ENCODE assay signal across 2 cellular contexts in genomic region chr1:54018635-54019034, GRCh38.
TF ChIP-seq lines count a peak whose summit lies in the region.

No MANE protein-coding gene starts in this region.

TF ChIP-seq in HCT116, 20 proteins besides CTCF, POLR2A, EP300 and RAD21:
- TF ChIP-seq YY1 (IDR thresholded peaks at IDR 0.05; ENCODE audit: extremely low read depth, insufficient replicate concordance, low read depth, low read length) (no peak), CBX3 (IDR thresholded peaks at IDR 0.05; ENCODE audit: low read depth) (no peak), SIN3A (IDR thresholded peaks at IDR 0.05; ENCODE audit: low read depth) (no peak), POLR2AphosphoS5 (IDR thresholded peaks at IDR 0.05; ENCODE audit: low read depth, low read length) (no peak), FOSL1 (IDR thresholded peaks at IDR 0.05; ENCODE audit: low read depth) (no peak), ZNF274 (IDR thresholded peaks at IDR 0.05; ENCODE audit: low read depth, low read length) (no peak), EGR1 (IDR thresholded peaks at IDR 0.05; ENCODE audit: low read depth) (no peak), EZH2phosphoT487 (IDR thresholded peaks at IDR 0.05; ENCODE audit: borderline replicate concordance) (no peak), TCF7L2 (IDR thresholded peaks at IDR 0.05; ENCODE audit: borderline replicate concordance, extremely low read depth, insufficient read depth, insufficient read length) (no peak), SP1 (IDR thresholded peaks at IDR 0.05; ENCODE audit: low read depth) (no peak), EZH2 (IDR thresholded peaks at IDR 0.05) (no peak), ZFX (IDR thresholded peaks at IDR 0.05) (no peak)
- TF ChIP-seq, protein P1, sequence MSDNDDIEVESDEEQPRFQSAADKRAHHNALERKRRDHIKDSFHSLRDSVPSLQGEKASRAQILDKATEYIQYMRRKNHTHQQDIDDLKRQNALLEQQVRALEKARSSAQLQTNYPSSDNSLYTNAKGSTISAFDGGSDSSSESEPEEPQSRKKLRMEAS (IDR thresholded peaks at IDR 0.05) = no peak
- TF ChIP-seq, protein P2, sequence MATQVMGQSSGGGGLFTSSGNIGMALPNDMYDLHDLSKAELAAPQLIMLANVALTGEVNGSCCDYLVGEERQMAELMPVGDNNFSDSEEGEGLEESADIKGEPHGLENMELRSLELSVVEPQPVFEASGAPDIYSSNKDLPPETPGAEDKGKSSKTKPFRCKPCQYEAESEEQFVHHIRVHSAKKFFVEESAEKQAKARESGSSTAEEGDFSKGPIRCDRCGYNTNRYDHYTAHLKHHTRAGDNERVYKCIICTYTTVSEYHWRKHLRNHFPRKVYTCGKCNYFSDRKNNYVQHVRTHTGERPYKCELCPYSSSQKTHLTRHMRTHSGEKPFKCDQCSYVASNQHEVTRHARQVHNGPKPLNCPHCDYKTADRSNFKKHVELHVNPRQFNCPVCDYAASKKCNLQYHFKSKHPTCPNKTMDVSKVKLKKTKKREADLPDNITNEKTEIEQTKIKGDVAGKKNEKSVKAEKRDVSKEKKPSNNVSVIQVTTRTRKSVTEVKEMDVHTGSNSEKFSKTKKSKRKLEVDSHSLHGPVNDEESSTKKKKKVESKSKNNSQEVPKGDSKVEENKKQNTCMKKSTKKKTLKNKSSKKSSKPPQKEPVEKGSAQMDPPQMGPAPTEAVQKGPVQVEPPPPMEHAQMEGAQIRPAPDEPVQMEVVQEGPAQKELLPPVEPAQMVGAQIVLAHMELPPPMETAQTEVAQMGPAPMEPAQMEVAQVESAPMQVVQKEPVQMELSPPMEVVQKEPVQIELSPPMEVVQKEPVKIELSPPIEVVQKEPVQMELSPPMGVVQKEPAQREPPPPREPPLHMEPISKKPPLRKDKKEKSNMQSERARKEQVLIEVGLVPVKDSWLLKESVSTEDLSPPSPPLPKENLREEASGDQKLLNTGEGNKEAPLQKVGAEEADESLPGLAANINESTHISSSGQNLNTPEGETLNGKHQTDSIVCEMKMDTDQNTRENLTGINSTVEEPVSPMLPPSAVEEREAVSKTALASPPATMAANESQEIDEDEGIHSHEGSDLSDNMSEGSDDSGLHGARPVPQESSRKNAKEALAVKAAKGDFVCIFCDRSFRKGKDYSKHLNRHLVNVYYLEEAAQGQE (IDR thresholded peaks at IDR 0.05; ENCODE audit: low read depth) = no peak

TF ChIP-seq in IMR-90, 13 proteins besides CTCF, POLR2A, EP300 and RAD21:
- TF ChIP-seq SMC3 (IDR thresholded peaks at IDR 0.05; ENCODE audit: low read depth, low read length) (no peak), RCOR1 (IDR thresholded peaks at IDR 0.05; ENCODE audit: insufficient replicate concordance, low read length) (no peak)
- TF ChIP-seq, protein P3, sequence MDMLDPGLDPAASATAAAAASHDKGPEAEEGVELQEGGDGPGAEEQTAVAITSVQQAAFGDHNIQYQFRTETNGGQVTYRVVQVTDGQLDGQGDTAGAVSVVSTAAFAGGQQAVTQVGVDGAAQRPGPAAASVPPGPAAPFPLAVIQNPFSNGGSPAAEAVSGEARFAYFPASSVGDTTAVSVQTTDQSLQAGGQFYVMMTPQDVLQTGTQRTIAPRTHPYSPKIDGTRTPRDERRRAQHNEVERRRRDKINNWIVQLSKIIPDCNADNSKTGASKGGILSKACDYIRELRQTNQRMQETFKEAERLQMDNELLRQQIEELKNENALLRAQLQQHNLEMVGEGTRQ (IDR thresholded peaks at IDR 0.05; ENCODE audit: low read depth, low read length) = no peak
TF ChIP-seq in IMR-90: peak in this region for 0.
